Comparison of ENCODE assay signal across 8 cellular contexts in genomic region chr16:12613131-12613991, GRCh38.
DNase-seq lines count a peak whose midpoint lies in the region; ATAC-seq, FAIRE-seq and TF ChIP-seq lines count a peak whose summit lies in the region.

No MANE protein-coding gene starts in this region.

- ATAC-seq in HG03139 (IDR thresholded peaks at IDR 0.05; ENCODE audit: unreplicated experiment) (peak; percentile 56), WTC11 (peak; percentile 56)

- H3K36me3 ChIP-seq in HAP-1 (replicated peaks): no peaks in the 10 kb centered on the region

- TF ChIP-seq POLR2A in GM12891 (IDR thresholded peaks at IDR 0.05; ENCODE audit: low read depth, low read length): no peak

- POLR2A ChIA-PET in WTC11 (lab: Charles Lee): no interaction called here

- DNase-seq in GM12891 (ENCODE audit: insufficient read length, low spot score): no peak
- DNase-seq in WTC11 (ENCODE audit: low spot score): no peak
- DNase-seq in glutamatergic neuron: no peak
- DNase-seq in type B pancreatic cell (ENCODE audit: extremely low spot score, unreplicated experiment): no peak
- no peak for DNase-seq in NCI-H2171 (lab: John Stamatoyannopoulos, UW)
- no peak for DNase-seq in HAP-1 (ENCODE audit: low spot score in 2 of 2)
- no peak for DNase-seq in effector CD4-positive, alpha-beta T cell

- H3K4me3 ChIP-seq in HAP-1: no peak overlapping the region

- in situ Hi-C loops in HAP-1 (cut with MboI; ENCODE audit: low sequenced_read_pairs): no loop called here

- no peak overlapping the region for H3K4me3 Mint-ChIP-seq in WTC11
- no peak overlapping the region for H3K4me3 Mint-ChIP-seq in glutamatergic neuron (ENCODE audit: unreplicated experiment)
- H3K4me3 Mint-ChIP-seq in type B pancreatic cell: peak overlapping the region; percentile 1

- H3K9me3 Mint-ChIP-seq in WTC11 (0 out of 2 replicates have a peak, but pooled peaks cover 6% of the 10 kb centered on the region), glutamatergic neuron (ENCODE audit: unreplicated experiment) (peaks cover 6% of the 10 kb centered on the region), type B pancreatic cell (no peaks in the 10 kb centered on the region)

- CTCF ChIA-PET in WTC11 (lab: Charles Lee): no interaction called here

- H3K4me1 Mint-ChIP-seq in WTC11 (peaks cover 29% of the 10 kb centered on the region), glutamatergic neuron (ENCODE audit: low read depth, unreplicated experiment) (peaks cover 14% of the 10 kb centered on the region), type B pancreatic cell (ENCODE audit: unreplicated experiment) (peaks cover 5% of the 10 kb centered on the region)

- no peaks in the 10 kb centered on the region for H3K36me3 Mint-ChIP-seq in WTC11
- H3K36me3 Mint-ChIP-seq in glutamatergic neuron (ENCODE audit: unreplicated experiment): peaks cover 13% of the 10 kb centered on the region
- no peaks in the 10 kb centered on the region for H3K36me3 Mint-ChIP-seq in type B pancreatic cell

- H3K27ac Mint-ChIP-seq in WTC11 (peak overlapping the region; percentile 15; the same call in 1 of the 2 replicates), glutamatergic neuron (ENCODE audit: unreplicated experiment) (peak overlapping the region; percentile 7), type B pancreatic cell (peak overlapping the region; percentile 29)

- H3K27me3 ChIP-seq in HAP-1 (ENCODE audit: low read depth): no peaks in the 10 kb centered on the region

- H3K27me3 Mint-ChIP-seq in WTC11 (ENCODE audit: low read depth) (peaks cover 4% of the 10 kb centered on the region; the same call in 1 of the 2 replicates), glutamatergic neuron (ENCODE audit: unreplicated experiment) (peaks cover 1% of the 10 kb centered on the region), type B pancreatic cell (peaks cover 3% of the 10 kb centered on the region)

- TF ChIP-seq CTCF in WTC11 (IDR thresholded peaks at IDR 0.05) (no peak), glutamatergic neuron (IDR thresholded peaks at IDR 0.05; ENCODE audit: partially characterized antibody, unreplicated experiment) (no peak), type B pancreatic cell (conservative IDR thresholded peaks at IDR 0.05) (no peak)

- no peaks in the 10 kb centered on the region; the same call in 1 of the 2 replicates for H3K9me3 ChIP-seq in HAP-1

- H3K4me1 ChIP-seq in HAP-1: no peaks in the 10 kb centered on the region

- FAIRE-seq in GM12891 (lab: Jason Lieb, UNC): peak; percentile 31

TF ChIP-seq in GM12891, 5 proteins besides CTCF, POLR2A, EP300 and RAD21:
- TF ChIP-seq PAX5 (IDR thresholded peaks at IDR 0.05; ENCODE audit: insufficient read depth, low read length, severe bottlenecking) (no peak), POU2F2 (IDR thresholded peaks at IDR 0.05; ENCODE audit: low read depth, low read length) (no peak; the same call in 1 of the 2 replicates), SPI1 (IDR thresholded peaks at IDR 0.05; ENCODE audit: low read depth, low read length) (no peak), POLR2AphosphoS5 (IDR thresholded peaks at IDR 0.05; ENCODE audit: low read depth, low read length) (no peak), TAF1 (IDR thresholded peaks at IDR 0.05; ENCODE audit: low read depth, low read length) (no peak)

TF ChIP-seq in WTC11, 78 proteins besides CTCF, POLR2A, EP300 and RAD21 (continues in another document):
- TF ChIP-seq ATF3 (CRISPR knock-in tag; conservative IDR thresholded peaks at IDR 0.05) (no peak), ATF6 (CRISPR knock-in tag; IDR thresholded peaks at IDR 0.05) (no peak), NR3C1 (CRISPR knock-in tag; conservative IDR thresholded peaks at IDR 0.05; ENCODE audit: low read depth) (no peak), ZBTB21 (CRISPR knock-in tag; IDR thresholded peaks at IDR 0.05; ENCODE audit: borderline replicate concordance) (no peak), GTF2I (CRISPR knock-in tag; conservative IDR thresholded peaks at IDR 0.05) (no peak), ZNF416 (CRISPR knock-in tag; IDR thresholded peaks at IDR 0.05) (no peak), IRF1 (CRISPR knock-in tag; IDR thresholded peaks at IDR 0.05) (no peak), ZNF396 (CRISPR knock-in tag; IDR thresholded peaks at IDR 0.05; ENCODE audit: borderline replicate concordance) (no peak), MAX (CRISPR knock-in tag; IDR thresholded peaks at IDR 0.05) (no peak), SMAD4 (CRISPR knock-in tag; IDR thresholded peaks at IDR 0.05) (no peak), KAT7 (CRISPR knock-in tag; IDR thresholded peaks at IDR 0.05; ENCODE audit: borderline replicate concordance) (no peak), CREB1 (CRISPR knock-in tag; IDR thresholded peaks at IDR 0.05) (no peak), IRF2 (CRISPR knock-in tag; IDR thresholded peaks at IDR 0.05; ENCODE audit: borderline replicate concordance, low read depth) (no peak), NFE2L1 (CRISPR knock-in tag; IDR thresholded peaks at IDR 0.05) (no peak), TEAD4 (CRISPR knock-in tag; IDR thresholded peaks at IDR 0.05) (no peak), AFF4 (CRISPR knock-in tag; IDR thresholded peaks at IDR 0.05; ENCODE audit: borderline replicate concordance) (no peak), SP1 (CRISPR knock-in tag; conservative IDR thresholded peaks at IDR 0.05) (no peak), CDX4 (CRISPR knock-in tag; IDR thresholded peaks at IDR 0.05; ENCODE audit: borderline replicate concordance) (no peak)
